Comparison of ENCODE assay signal across 23 cellular contexts in the genomic region with DNA sequence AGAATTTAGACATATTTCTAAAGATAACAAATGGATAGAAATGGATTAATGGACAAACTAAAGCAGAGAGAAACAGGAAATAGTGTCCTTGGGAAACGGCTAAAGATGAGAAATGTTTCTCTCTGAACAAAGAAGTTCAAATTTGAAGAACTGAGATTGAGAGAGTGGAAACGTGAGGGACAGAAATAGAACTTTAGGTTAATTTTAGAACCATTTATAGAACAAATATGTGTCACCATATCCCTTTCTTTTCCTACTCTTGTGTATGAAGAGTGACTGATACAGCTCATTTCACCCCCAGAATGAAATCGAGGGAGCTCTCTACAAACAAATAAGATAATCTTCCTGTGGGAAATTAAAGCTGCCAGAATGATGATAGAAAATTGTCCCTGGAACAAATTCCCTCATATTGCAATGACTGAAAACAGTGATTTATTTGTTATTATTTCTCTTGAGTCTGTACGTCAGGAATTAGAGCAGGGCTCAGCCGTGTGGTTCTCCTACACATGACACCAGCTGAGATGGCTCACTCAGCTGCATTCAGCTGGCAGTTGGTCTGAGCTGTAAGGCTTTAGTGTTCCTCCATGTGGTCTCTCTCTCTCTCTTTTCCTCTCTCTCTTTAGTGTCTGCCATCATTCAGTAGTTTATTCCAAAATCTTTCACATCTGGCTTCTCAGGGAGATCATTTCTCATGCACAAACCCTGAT.
DNase-seq lines count a peak whose midpoint lies in the region; ATAC-seq, FAIRE-seq and TF ChIP-seq lines count a peak whose summit lies in the region.
"Had no signal": no experiment of that assay in that cellular context is flagged by ENCODE, and none has a peak within 500 bp of the region (broad histone marks: within the 10 kb centered on the region; RNA-seq: fewer than 3 reads in every experiment).

No MANE protein-coding gene starts in this region.

- no peak for FAIRE-seq in GM19239 (lab: Jason Lieb, UNC)
- FAIRE-seq: kidney, urothelium cell line had no signal

- no peak for TF ChIP-seq CTCF in OCI-LY1 (IDR thresholded peaks at IDR 0.05; ENCODE audit: low read length)

- TF ChIP-seq POLR2A in GM18505 (IDR thresholded peaks at IDR 0.05; ENCODE audit: borderline replicate concordance, extremely low read depth, insufficient read depth, insufficient read length): no peak

- H3K4me1 ChIP-seq in OCI-LY1 (ENCODE audit: insufficient read depth, low read length, severe bottlenecking): no peaks in the 10 kb centered on the region
- H3K4me1 ChIP-seq: foreskin keratinocyte had no signal

- no peak overlapping the region for H3K9ac ChIP-seq in OCI-LY1 (ENCODE audit: low read length)

- H3K36me3 ChIP-seq in OCI-LY1 (ENCODE audit: insufficient read depth, low read length): no peaks in the 10 kb centered on the region

- H3F3A ChIP-seq in OCI-LY1 (ENCODE audit: insufficient read depth, low read length): no peaks in the 10 kb centered on the region

- no peaks in the 10 kb centered on the region for H3K9me2 ChIP-seq in OCI-LY1 (ENCODE audit: low read depth, low read length)

- no peak overlapping the region for H3K4me2 ChIP-seq in OCI-LY1 (ENCODE audit: low read length)

- peaks cover 5% of the 10 kb centered on the region; the same call in 1 of the 2 replicates for H3K9me3 ChIP-seq in OCI-LY1 (ENCODE audit: low read length)

- no peaks in the 10 kb centered on the region for H3K79me2 ChIP-seq in OCI-LY1 (ENCODE audit: insufficient read depth, low read length)

- H3K27ac ChIP-seq in OCI-LY1 (ENCODE audit: low read depth, low read length, poor library complexity, severe bottlenecking): no peak overlapping the region
- H3K27ac ChIP-seq: foreskin keratinocyte had no signal

- no peak overlapping the region for H3K4me3 ChIP-seq in OCI-LY1 (ENCODE audit: low read depth, low read length, poor library complexity, severe bottlenecking)

- H2AFZ ChIP-seq in OCI-LY1 (ENCODE audit: low read length): peak overlapping the region; percentile 68; the same call in 1 of the 2 replicates

- no peaks in the 10 kb centered on the region for H4K20me1 ChIP-seq in OCI-LY1 (ENCODE audit: insufficient read depth, low read length)

- H3K27me3 ChIP-seq in OCI-LY1 (ENCODE audit: insufficient read depth, low read length): no peaks in the 10 kb centered on the region
- H3K27me3 ChIP-seq: foreskin keratinocyte had no signal

- DNase-seq in GM19239 (ENCODE audit: insufficient read length, low spot score) (no peak), middle frontal gyrus (ENCODE audit: extremely low spot score, low spot score) (no peak), COLO829 (ENCODE audit: low spot score) (no peak), NCI-H187 (lab: John Stamatoyannopoulos, UW) (no peak)
- DNase-seq: activated naive CD8-positive, alpha-beta T cell treated with anti-CD3 and anti-CD28 coated beads, Interleukin-2, amount 50 U/mL, for 24 hours; CD8-positive, alpha-beta T cell; cortex of kidney; DMS79; foreskin keratinocyte; Karpas-422; kidney; naive thymus-derived CD8-positive, alpha-beta T cell; NCI-H1092; NCI-H2171; NCI-H748 treated with DMSO at 0.1 percent for 48 hours had no signal

- ATAC-seq in GM18505 (IDR thresholded peaks at IDR 0.05; ENCODE audit: unreplicated experiment): peak; percentile 73
- ATAC-seq in GM21526 (IDR thresholded peaks at IDR 0.05; ENCODE audit: low FRiP score, unreplicated experiment): peak; percentile 60
- peak; percentile 79 for ATAC-seq in HG02973 (IDR thresholded peaks at IDR 0.05; ENCODE audit: unreplicated experiment)
- ATAC-seq: activated CD4-positive, CD25-positive, alpha-beta regulatory T cell treated with anti-CD3 and anti-CD28 coated beads, Interleukin-2, amount 50 U/mL, for 24 hours; activated naive CD8-positive, alpha-beta T cell treated with anti-CD3 and anti-CD28 coated beads, Interleukin-2, amount 50 U/mL, for 24 hours; activated T-helper 17 cell treated with anti-CD3 and anti-CD28 coated beads, Interleukin-2, amount 50 U/mL, for 72 hours; CD8-positive, alpha-beta T cell; foreskin keratinocyte; naive thymus-derived CD8-positive, alpha-beta T cell; Panc1 had no signal
